ENCODE assay signal across 1 cellular context in genomic region chr22:20965104-20965887, GRCh38.
A peak's percentile ranks its signal among the peaks of the same experiment; 100 is the strongest.
TF ChIP-seq lines count a peak whose summit lies in the region.

No MANE protein-coding gene starts in this region.

TF ChIP-seq in K562, 482 proteins besides CTCF, POLR2A, EP300 and RAD21 (continued from another document and continues in another):
- TF ChIP-seq, protein P1, sequence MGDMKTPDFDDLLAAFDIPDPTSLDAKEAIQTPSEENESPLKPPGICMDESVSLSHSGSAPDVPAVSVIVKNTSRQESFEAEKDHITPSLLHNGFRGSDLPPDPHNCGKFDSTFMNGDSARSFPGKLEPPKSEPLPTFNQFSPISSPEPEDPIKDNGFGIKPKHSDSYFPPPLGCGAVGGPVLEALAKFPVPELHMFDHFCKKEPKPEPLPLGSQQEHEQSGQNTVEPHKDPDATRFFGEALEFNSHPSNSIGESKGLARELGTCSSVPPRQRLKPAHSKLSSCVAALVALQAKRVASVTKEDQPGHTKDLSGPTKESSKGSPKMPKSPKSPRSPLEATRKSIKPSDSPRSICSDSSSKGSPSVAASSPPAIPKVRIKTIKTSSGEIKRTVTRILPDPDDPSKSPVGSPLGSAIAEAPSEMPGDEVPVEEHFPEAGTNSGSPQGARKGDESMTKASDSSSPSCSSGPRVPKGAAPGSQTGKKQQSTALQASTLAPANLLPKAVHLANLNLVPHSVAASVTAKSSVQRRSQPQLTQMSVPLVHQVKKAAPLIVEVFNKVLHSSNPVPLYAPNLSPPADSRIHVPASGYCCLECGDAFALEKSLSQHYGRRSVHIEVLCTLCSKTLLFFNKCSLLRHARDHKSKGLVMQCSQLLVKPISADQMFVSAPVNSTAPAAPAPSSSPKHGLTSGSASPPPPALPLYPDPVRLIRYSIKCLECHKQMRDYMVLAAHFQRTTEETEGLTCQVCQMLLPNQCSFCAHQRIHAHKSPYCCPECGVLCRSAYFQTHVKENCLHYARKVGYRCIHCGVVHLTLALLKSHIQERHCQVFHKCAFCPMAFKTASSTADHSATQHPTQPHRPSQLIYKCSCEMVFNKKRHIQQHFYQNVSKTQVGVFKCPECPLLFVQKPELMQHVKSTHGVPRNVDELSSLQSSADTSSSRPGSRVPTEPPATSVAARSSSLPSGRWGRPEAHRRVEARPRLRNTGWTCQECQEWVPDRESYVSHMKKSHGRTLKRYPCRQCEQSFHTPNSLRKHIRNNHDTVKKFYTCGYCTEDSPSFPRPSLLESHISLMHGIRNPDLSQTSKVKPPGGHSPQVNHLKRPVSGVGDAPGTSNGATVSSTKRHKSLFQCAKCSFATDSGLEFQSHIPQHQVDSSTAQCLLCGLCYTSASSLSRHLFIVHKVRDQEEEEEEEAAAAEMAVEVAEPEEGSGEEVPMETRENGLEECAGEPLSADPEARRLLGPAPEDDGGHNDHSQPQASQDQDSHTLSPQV (IDR thresholded peaks at IDR 0.05), result no peak
- TF ChIP-seq TAF7 (tag; IDR thresholded peaks at IDR 0.05), result no peak
- no peak for TF ChIP-seq SMAD4 (CRISPR knock-in tag; conservative IDR thresholded peaks at IDR 0.05)
- no peak for TF ChIP-seq NR4A1 (CRISPR knock-in tag; IDR thresholded peaks at IDR 0.05)
- TF ChIP-seq NR4A1 (tag; IDR thresholded peaks at IDR 0.05), result no peak
- no peak for TF ChIP-seq EP400 (IDR thresholded peaks at IDR 0.05)
- TF ChIP-seq ZBTB8A (IDR thresholded peaks at IDR 0.05; ENCODE audit: partially characterized antibody), result no peak
- no peak for TF ChIP-seq E2F1 (CRISPR knock-in tag; IDR thresholded peaks at IDR 0.05)
- TF ChIP-seq POLR2H (tag; IDR thresholded peaks at IDR 0.05; ENCODE audit: low read depth), result no peak
- TF ChIP-seq CTBP1 (IDR thresholded peaks at IDR 0.05; ENCODE audit: borderline replicate concordance), result no peak
- TF ChIP-seq GABPA (tag; conservative IDR thresholded peaks at IDR 0.05; ENCODE audit: low read depth), result no peak
- no peak for TF ChIP-seq EGR1 (conservative IDR thresholded peaks at IDR 0.05)
- 0 out of 2 replicates have a peak, but pooled peaks have one; percentile 73 for TF ChIP-seq ZC3H4 (CRISPR knock-in tag; IDR thresholded peaks at IDR 0.05; ENCODE audit: borderline replicate concordance)
- no peak for TF ChIP-seq NEUROD1 (IDR thresholded peaks at IDR 0.05; ENCODE audit: borderline replicate concordance, low read depth, low read length, partially characterized antibody)
- no peak for TF ChIP-seq ZNF280B (CRISPR knock-in tag; IDR thresholded peaks at IDR 0.05)
- TF ChIP-seq DIDO1 (tag; IDR thresholded peaks at IDR 0.05; ENCODE audit: low read depth), result no peak
- TF ChIP-seq TBL1XR1 (IDR thresholded peaks at IDR 0.05; ENCODE audit: low read length in 2 of 2), result no peak
- TF ChIP-seq NFATC3 (IDR thresholded peaks at IDR 0.05), result no peak
- TF ChIP-seq PRDM10 (IDR thresholded peaks at IDR 0.05; ENCODE audit: partially characterized antibody), result no peak
- no peak for TF ChIP-seq ZNF212 (CRISPR knock-in tag; IDR thresholded peaks at IDR 0.05)
- TF ChIP-seq PHB2 (IDR thresholded peaks at IDR 0.05; ENCODE audit: low read depth), result no peak
- TF ChIP-seq ELF2 (CRISPR knock-in tag; IDR thresholded peaks at IDR 0.05), result no peak
- TF ChIP-seq HDAC2 (IDR thresholded peaks at IDR 0.05), result no peak
- TF ChIP-seq FOXO4 (CRISPR knock-in tag; IDR thresholded peaks at IDR 0.05), result no peak
- TF ChIP-seq MITF (IDR thresholded peaks at IDR 0.05), result no peak
- TF ChIP-seq ATF3 (IDR thresholded peaks at IDR 0.05), result no peak
- TF ChIP-seq ATF3 (CRISPR knock-in tag; conservative IDR thresholded peaks at IDR 0.05), result no peak
- TF ChIP-seq FOXM1 (IDR thresholded peaks at IDR 0.05; ENCODE audit: low read depth), result no peak
- 0 out of 2 replicates have a peak, but pooled peaks have one; percentile 37 for TF ChIP-seq FOXM1 (CRISPR knock-in tag; IDR thresholded peaks at IDR 0.05; ENCODE audit: low read depth)
- TF ChIP-seq COPS2 (conservative IDR thresholded peaks at IDR 0.05), result no peak
- no peak for TF ChIP-seq ZNF77 (CRISPR knock-in tag; IDR thresholded peaks at IDR 0.05)
- no peak for TF ChIP-seq IFI16 (CRISPR knock-in tag; IDR thresholded peaks at IDR 0.05)
- TF ChIP-seq TEAD1 (CRISPR knock-in tag; IDR thresholded peaks at IDR 0.05), result no peak
- TF ChIP-seq, protein P2, sequence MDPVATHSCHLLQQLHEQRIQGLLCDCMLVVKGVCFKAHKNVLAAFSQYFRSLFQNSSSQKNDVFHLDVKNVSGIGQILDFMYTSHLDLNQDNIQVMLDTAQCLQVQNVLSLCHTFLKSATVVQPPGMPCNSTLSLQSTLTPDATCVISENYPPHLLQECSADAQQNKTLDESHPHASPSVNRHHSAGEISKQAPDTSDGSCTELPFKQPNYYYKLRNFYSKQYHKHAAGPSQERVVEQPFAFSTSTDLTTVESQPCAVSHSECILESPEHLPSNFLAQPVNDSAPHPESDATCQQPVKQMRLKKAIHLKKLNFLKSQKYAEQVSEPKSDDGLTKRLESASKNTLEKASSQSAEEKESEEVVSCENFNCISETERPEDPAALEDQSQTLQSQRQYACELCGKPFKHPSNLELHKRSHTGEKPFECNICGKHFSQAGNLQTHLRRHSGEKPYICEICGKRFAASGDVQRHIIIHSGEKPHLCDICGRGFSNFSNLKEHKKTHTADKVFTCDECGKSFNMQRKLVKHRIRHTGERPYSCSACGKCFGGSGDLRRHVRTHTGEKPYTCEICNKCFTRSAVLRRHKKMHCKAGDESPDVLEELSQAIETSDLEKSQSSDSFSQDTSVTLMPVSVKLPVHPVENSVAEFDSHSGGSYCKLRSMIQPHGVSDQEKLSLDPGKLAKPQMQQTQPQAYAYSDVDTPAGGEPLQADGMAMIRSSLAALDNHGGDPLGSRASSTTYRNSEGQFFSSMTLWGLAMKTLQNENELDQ (CRISPR knock-in tag; IDR thresholded peaks at IDR 0.05; ENCODE audit: borderline replicate concordance), result no peak
- TF ChIP-seq SNRNP70 (optimal IDR thresholded peaks at IDR 0.05; ENCODE audit: low read depth, low read length), result no peak
- no peak for TF ChIP-seq ZNF253 (CRISPR knock-in tag; conservative IDR thresholded peaks at IDR 0.05)
- no peak for TF ChIP-seq ZNF551 (CRISPR knock-in tag; IDR thresholded peaks at IDR 0.05)
- TF ChIP-seq TARDBP (IDR thresholded peaks at IDR 0.05), result no peak
- no peak for TF ChIP-seq SETDB1 (IDR thresholded peaks at IDR 0.05; ENCODE audit: low read length)
- TF ChIP-seq GTF2A2 (tag; IDR thresholded peaks at IDR 0.05), result no peak
- TF ChIP-seq ARNT (IDR thresholded peaks at IDR 0.05), result no peak
- 0 out of 2 replicates have a peak, but pooled peaks have one; percentile 18 for TF ChIP-seq POLR2G (IDR thresholded peaks at IDR 0.05; ENCODE audit: low read depth, low read length)
- no peak; a peak in 1 of 4 replicates for TF ChIP-seq NRF1 (conservative IDR thresholded peaks at IDR 0.05 in 1 of 2, IDR thresholded peaks at IDR 0.05 in 1 of 2)
- no peak for TF ChIP-seq NCOA4 (IDR thresholded peaks at IDR 0.05; ENCODE audit: partially characterized antibody)
- no peak for TF ChIP-seq CHAMP1 (IDR thresholded peaks at IDR 0.05)
- no peak for TF ChIP-seq KDM1A (IDR thresholded peaks at IDR 0.05)
- TF ChIP-seq CBX8 (IDR thresholded peaks at IDR 0.05; ENCODE audit: borderline replicate concordance, extremely low read depth, low read depth, low read length, poor library complexity, severe bottlenecking), result no peak
- no peak for TF ChIP-seq BRD4 (IDR thresholded peaks at IDR 0.05)
- no peak for TF ChIP-seq MED1 (CRISPR knock-in tag; IDR thresholded peaks at IDR 0.05; ENCODE audit: borderline replicate concordance)
